14 cellular contexts compared by ENCODE assay signal in the genomic region with DNA sequence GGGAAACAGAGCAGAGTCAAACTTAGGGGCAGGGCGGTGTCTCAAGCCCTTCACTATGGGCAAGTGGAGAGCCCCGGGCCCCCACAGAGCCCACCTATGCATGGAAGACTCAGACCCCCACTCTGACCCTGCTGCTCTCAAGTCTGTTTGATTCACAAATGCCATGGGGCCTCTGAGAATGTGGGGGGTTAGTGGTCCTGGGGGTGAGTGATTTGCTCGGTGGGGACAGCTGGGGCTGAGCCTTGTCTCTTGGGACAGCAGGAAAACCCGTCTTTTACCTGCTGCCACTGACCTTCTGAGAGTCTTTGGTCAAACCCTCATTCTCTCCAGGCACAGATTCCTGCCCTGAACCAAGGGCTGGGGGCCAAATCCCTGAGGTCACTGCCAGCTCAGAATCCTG.
A peak's percentile ranks its signal among the peaks of the same experiment; 100 is the strongest.
DNase-seq lines count a peak whose midpoint lies in the region; ATAC-seq and TF ChIP-seq lines count a peak whose summit lies in the region.
"Had no signal": no experiment of that assay in that cellular context is flagged by ENCODE, and none has a peak within 500 bp of the region (broad histone marks: within the 10 kb centered on the region; RNA-seq: fewer than 3 reads in every experiment).

No MANE protein-coding gene starts in this region.

- H3K27me3 ChIP-seq in esophagus muscularis mucosa = peaks cover 0 to 19% (median 0%) of the 10 kb centered on the region in 4 donors
- no peaks in the 10 kb centered on the region for H3K27me3 ChIP-seq in lung (ENCODE audit: control insufficient read depth, insufficient read depth)

- H3K27ac ChIP-seq in esophagus muscularis mucosa (replicated peaks in 1 of 4) (no peak overlapping the region), lung (ENCODE audit: low read depth in 1 of 2, low read length in 1 of 2) (no peak overlapping the region)

- ATAC-seq in lung (ENCODE audit: insufficient read depth, low FRiP score) = no peak

- H3K36me3 ChIP-seq in esophagus muscularis mucosa (no peaks in the 10 kb centered on the region), lung (ENCODE audit: control insufficient read depth in 2 of 2, insufficient read depth in 2 of 2, low read length in 2 of 2) (no peaks in the 10 kb centered on the region)

- H3K9me3 Mint-ChIP-seq in activated naive CD4-positive, alpha-beta T cell treated with anti-CD3 and anti-CD28 coated beads for 36 hours = peaks cover 2% of the 10 kb centered on the region
- H3K9me3 Mint-ChIP-seq in mesothelial cell of epicardium = peaks cover 27% of the 10 kb centered on the region
- H3K9me3 Mint-ChIP-seq: CD4-positive, alpha-beta T cell had no signal

- 83% methylated on average over 2 of the region's 4 CpGs for WGBS in esophagus muscularis mucosa
- 79 to 97% methylated on average over 4 of the region's 4 CpGs for WGBS in lung, 2 donors

- TF ChIP-seq CTCF in esophagus muscularis mucosa (IDR thresholded peaks at IDR 0.05) = no peak
- no peak for TF ChIP-seq CTCF in lung (IDR thresholded peaks at IDR 0.05; ENCODE audit: control extremely low read depth, extremely low read depth)
- no peak for TF ChIP-seq CTCF in mesothelial cell of epicardium (IDR thresholded peaks at IDR 0.05; ENCODE audit: unreplicated experiment)

- no peak overlapping the region for H3K27ac Mint-ChIP-seq in activated naive CD4-positive, alpha-beta T cell treated with anti-CD3 and anti-CD28 coated beads for 36 hours
- no peak overlapping the region for H3K27ac Mint-ChIP-seq in mesothelial cell of epicardium
- H3K27ac Mint-ChIP-seq: B cell; CD4-positive, alpha-beta T cell; GM23338 had no signal

- CTCF ChIA-PET in activated naive CD4-positive, alpha-beta T cell treated with anti-CD3 and anti-CD28 coated beads for 36 hours (lab: Charles Lee) = interaction anchor here (0.7 kb wide), 1 partner anchor 1406 kb away, joined by 5 read pairs; no protein-coding TSS in a partner anchor

- no peaks in the 10 kb centered on the region for H3K4me1 Mint-ChIP-seq in activated naive CD4-positive, alpha-beta T cell treated with anti-CD3 and anti-CD28 coated beads for 36 hours (ENCODE audit: low read depth)
- H3K4me1 Mint-ChIP-seq in mesothelial cell of epicardium = no peaks in the 10 kb centered on the region
- H3K4me1 Mint-ChIP-seq: B cell, GM23338 had no signal

- no peaks in the 10 kb centered on the region for H3K4me1 ChIP-seq in esophagus muscularis mucosa
- H3K4me1 ChIP-seq in lung (ENCODE audit: control insufficient read depth in 2 of 2, insufficient read depth in 2 of 2, low read length in 2 of 2) = no peaks in the 10 kb centered on the region

- DNase-seq in activated naive CD4-positive, alpha-beta T cell treated with anti-CD3 and anti-CD28 coated beads for 36 hours = peak; percentile 1
- no peak for DNase-seq in activated naive CD4-positive, alpha-beta T cell treated with Interleukin-2 at 50 U/mL for 16 hours
- DNase-seq in esophagus muscularis mucosa (ENCODE audit: extremely low spot score) (peak; percentile 70), lung (ENCODE audit: low spot score) (peak; percentile 22), mesothelial cell of epicardium (ENCODE audit: low spot score in 2 of 2, unreplicated experiment in 2 of 2) (no peak), NAMALWA (ENCODE audit: low spot score) (no peak)
- peak; percentile 2 for DNase-seq in stimulated activated CD8-positive, alpha-beta memory T cell treated with anti-CD3 and anti-CD28 coated beads, Interleukin-4, amount 100 ng/mL, for 48 hours
- DNase-seq: C1 segment of cervical spinal cord; Calu3; CD4-positive, alpha-beta T cell; DMS79; H7 had no signal

- no peak for TF ChIP-seq POLR2A in esophagus muscularis mucosa (IDR thresholded peaks at IDR 0.05; ENCODE audit: low read depth)

- no peak overlapping the region for H3K4me3 ChIP-seq in esophagus muscularis mucosa
- no peak overlapping the region for H3K4me3 ChIP-seq in lung
- H3K4me3 ChIP-seq: GM23338 had no signal

- intact Hi-C loops in activated naive CD4-positive, alpha-beta T cell treated with anti-CD3 and anti-CD28 coated beads for 36 hours (cut with micrococcal nuclease) = no loop called here
- intact Hi-C loops in esophagus muscularis mucosa (cut with DNase I) = no loop called here

- H3K27me3 Mint-ChIP-seq in activated naive CD4-positive, alpha-beta T cell treated with anti-CD3 and anti-CD28 coated beads for 36 hours (ENCODE audit: low read depth) = peaks cover 4% of the 10 kb centered on the region
- no peaks in the 10 kb centered on the region for H3K27me3 Mint-ChIP-seq in mesothelial cell of epicardium (ENCODE audit: low read depth)
- H3K27me3 Mint-ChIP-seq: B cell had no signal

- H3K36me3 Mint-ChIP-seq in activated naive CD4-positive, alpha-beta T cell treated with anti-CD3 and anti-CD28 coated beads for 36 hours (ENCODE audit: low read depth) = no peaks in the 10 kb centered on the region
- H3K36me3 Mint-ChIP-seq in mesothelial cell of epicardium = no peaks in the 10 kb centered on the region

- TF ChIP-seq EP300 in esophagus muscularis mucosa (IDR thresholded peaks at IDR 0.05) = no peak

- no peak overlapping the region for H3K4me3 Mint-ChIP-seq in activated naive CD4-positive, alpha-beta T cell treated with anti-CD3 and anti-CD28 coated beads for 36 hours
- no peak overlapping the region for H3K4me3 Mint-ChIP-seq in mesothelial cell of epicardium
- H3K4me3 Mint-ChIP-seq: B cell; CD4-positive, alpha-beta T cell; GM23338 had no signal

- H3K9me3 ChIP-seq in esophagus muscularis mucosa = peaks cover 0 to 16% (median 9%) of the 10 kb centered on the region in 4 donors
- peaks cover 0 to 22% of the 10 kb centered on the region in 2 donors for H3K9me3 ChIP-seq in lung (ENCODE audit: control insufficient read depth in 2 of 2, insufficient read depth in 1 of 2, low read length in 1 of 2)

Comparison
In these comparisons a context has a peak if more than half of its experiments do, and no peak if none do; other contexts are left out.
1. DNase-seq: peak in activated naive CD4-positive, alpha-beta T cell treated with anti-CD3 and anti-CD28 coated beads for 36 hours (single experiment), esophagus muscularis mucosa (single experiment), lung (single experiment) and stimulated activated CD8-positive, alpha-beta memory T cell treated with anti-CD3 and anti-CD28 coated beads, Interleukin-4, amount 100 ng/mL, for 48 hours (single experiment); none in activated naive CD4-positive, alpha-beta T cell treated with Interleukin-2 at 50 U/mL for 16 hours (single experiment), mesothelial cell of epicardium (0 of 2) and NAMALWA (single experiment).